Comparison of ENCODE assay signal across 11 cellular contexts in the genomic region with DNA sequence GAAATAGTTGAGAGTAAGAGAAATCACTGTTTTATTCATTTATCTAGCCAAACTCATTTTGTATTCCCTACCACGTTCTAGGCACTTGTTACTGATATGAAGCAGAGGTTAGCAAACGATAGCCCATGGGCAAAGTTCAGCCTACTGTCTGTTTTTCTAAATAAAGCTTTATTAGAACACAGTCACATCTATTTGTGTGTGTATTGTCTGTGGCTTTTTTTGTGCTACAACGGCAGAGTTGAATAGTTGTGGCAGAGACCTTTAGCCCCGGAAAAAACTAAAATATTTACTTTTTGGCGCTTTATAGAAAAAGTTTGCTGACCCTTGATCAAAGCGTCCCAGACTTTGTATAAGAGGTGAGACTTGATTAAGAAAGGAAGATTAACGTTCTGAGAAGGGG.
"Had no signal": no experiment of that assay in that cellular context is flagged by ENCODE, and none has a peak within 500 bp of the region (broad histone marks: within the 10 kb centered on the region; RNA-seq: fewer than 3 reads in every experiment).

No MANE protein-coding gene starts in this region.

- ATAC-seq: GM23338, HCT116 had no signal

- H3K9ac ChIP-seq: GM23248 had no signal

- H3K4me2 ChIP-seq: GM23338 had no signal

- DNase-seq: GM23248, GOT3, H7, H9, HCEC 1CT, HFFc6 had no signal

- FAIRE-seq: H1, H54 had no signal

- H3K27ac ChIP-seq: GM23248 had no signal

- H3K4me1 ChIP-seq: HAP-1 had no signal

- H2AFZ ChIP-seq: GM23248, GM23338 had no signal

- H3K9me3 ChIP-seq: HAP-1 had no signal

- H3K36me3 ChIP-seq: HAP-1 had no signal

- H3K4me3 ChIP-seq: GM23248, GM23338, HAP-1 had no signal
